In genomic region chr3:4994823-4995499, GRCh38 we compare ENCODE assay signal across 8 cellular contexts. TPM values are rescaled to one million over a fixed set of nuclear protein-coding genes. Genes with fewer than 3 reads are reported as not detected.
DNase-seq lines count a peak whose midpoint lies in the region; ATAC-seq, FAIRE-seq and TF ChIP-seq lines count a peak whose summit lies in the region.

No MANE protein-coding gene starts in this region.

- intact Hi-C loops in K562 (cut with micrococcal nuclease), result no loop called here

- in situ Hi-C loops in K562 (cut with MboI), result no loop called here

- H3K27me3 Mint-ChIP-seq in type B pancreatic cell, result peaks cover 8% of the 10 kb centered on the region

- H2AFZ ChIP-seq in K562 (ENCODE audit: low read depth, low read length), result peak overlapping the region; percentile 100

- peak in 1 of 2 experiments; percentile 30; a peak in 3 of 4 replicates for TF ChIP-seq RAD21 in K562 (CRISPR knock-in tag; conservative IDR thresholded peaks at IDR 0.05 in 1 of 2, IDR thresholded peaks at IDR 0.05 in 1 of 2)

- H3K4me3 Mint-ChIP-seq in type B pancreatic cell, result no peak overlapping the region

- no peaks in the 10 kb centered on the region for H3K36me3 ChIP-seq in K562 (ENCODE audit: control insufficient read depth, insufficient read depth, low read length)

- peaks cover 36 to 63% of the 10 kb centered on the region in 2 experiments for H3K4me1 ChIP-seq in K562 (replicated peaks in 1 of 2; ENCODE audit: control insufficient read depth in 2 of 2, insufficient read depth in 2 of 2, low read length in 2 of 2)

- H3K27ac Mint-ChIP-seq in type B pancreatic cell, result no peak overlapping the region

- peak overlapping the region; percentile 95 for H3K27ac ChIP-seq in K562 (ENCODE audit: extremely low read depth, low read depth, low read length)

- H4K20me1 ChIP-seq in K562 (replicated peaks; ENCODE audit: control insufficient read depth, insufficient read depth, low read length), result no peaks in the 10 kb centered on the region

- H3K27me3 ChIP-seq in K562 (ENCODE audit: control insufficient read depth in 2 of 2, insufficient read depth in 2 of 2, low read length in 2 of 2), result no peaks in the 10 kb centered on the region

- ATAC-seq in HG02938 (IDR thresholded peaks at IDR 0.05; ENCODE audit: unreplicated experiment), result peak; percentile 46
- ATAC-seq in K562, result peak; percentile 87
- ATAC-seq in left lobe of liver, result peak; percentile 18
- ATAC-seq in GM19328 (IDR thresholded peaks at IDR 0.05; ENCODE audit: unreplicated experiment), result no peak

- TF ChIP-seq CTCF in K562 (IDR thresholded peaks at IDR 0.05 in 2 of 3, conservative IDR thresholded peaks at IDR 0.05 in 1 of 3; ENCODE audit: insufficient read depth in 2 of 3, low read depth in 1 of 3, low read length in 3 of 3), result no peak
- TF ChIP-seq CTCF in type B pancreatic cell (conservative IDR thresholded peaks at IDR 0.05), result no peak

- H3K4me1 Mint-ChIP-seq in type B pancreatic cell (ENCODE audit: unreplicated experiment), result peaks cover 17% of the 10 kb centered on the region

- peak; percentile 82 for TF ChIP-seq POLR2A in K562 (conservative IDR thresholded peaks at IDR 0.05)

- CTCF ChIA-PET in K562 (lab: Yijun Ruan, JAX; ENCODE audit: low intra/inter-chr PET ratio), result interaction anchor here (0.9 to 1.0 kb wide), 2 partner anchors 34 to 128 kb away, joined by 3 read pairs; no protein-coding TSS in a partner anchor

- no peaks in the 10 kb centered on the region for H3K36me3 Mint-ChIP-seq in type B pancreatic cell

- BruUV-seq in K562 (replicated peaks; lab: Mats Ljungman, UMichigan), result no TSS peak

- no peaks in the 10 kb centered on the region for H3K79me2 ChIP-seq in K562 (ENCODE audit: control insufficient read depth, insufficient read depth, low read length)

- H3K4me3 ChIP-seq in K562, result no peak overlapping the region

- H3K9me3 Mint-ChIP-seq in type B pancreatic cell, result no peaks in the 10 kb centered on the region

- DNase-seq in GM04503 (ENCODE audit: low read depth) (peak; percentile 69), K562 (ENCODE audit: extremely low read depth in 1 of 4, low spot score in 3 of 4) (peak; percentile 76 to 94 (median 78)), left lobe of liver (ENCODE audit: low spot score) (no peak), type B pancreatic cell (ENCODE audit: extremely low spot score, unreplicated experiment) (peak; percentile 55), cerebellum (ENCODE audit: low spot score) (no peak), COLO668 (lab: John Stamatoyannopoulos, UW; ENCODE audit: unreplicated experiment) (no peak)

- no peaks in the 10 kb centered on the region for H3K9me1 ChIP-seq in K562 (ENCODE audit: control insufficient read depth, insufficient read depth, low read length)

- 18% methylated on average over 11 of the region's 11 CpGs for WGBS in K562 (ENCODE audit: insufficient coverage, low coverage, missing lambda C conversion rate)

- peak overlapping the region; percentile 63 for H3K4me2 ChIP-seq in K562 (ENCODE audit: insufficient read depth, low read length)

- TF ChIP-seq EP300 in K562 (IDR thresholded peaks at IDR 0.05; ENCODE audit: low read length), result peak; percentile 62

- FAIRE-seq in K562 (lab: Jason Lieb, UNC), result peak; percentile 88

- peak overlapping the region; percentile 84 to 91 for H3K9ac ChIP-seq in K562 (ENCODE audit: insufficient read depth in 1 of 2, low read depth in 2 of 2, low read length in 2 of 2)

- no peaks in the 10 kb centered on the region for H3K9me3 ChIP-seq in K562 (replicated peaks; ENCODE audit: control insufficient read depth, insufficient read depth, low read depth, low read length)

- POLR2A ChIA-PET in K562 (lab: Yijun Ruan, JAX), result interaction anchor here (0.6 to 6.4 kb wide), 13 partner anchors 8 to 265 kb away, joined by 3 to 85 read pairs (median 5); no protein-coding TSS in a partner anchor

TF ChIP-seq in K562, 482 proteins besides CTCF, POLR2A, EP300 and RAD21 (continues in another document):
- peak; percentile 54; the same call in 1 of the 2 replicates for TF ChIP-seq ZEB2 (IDR thresholded peaks at IDR 0.05)
- TF ChIP-seq U2AF2 (optimal IDR thresholded peaks at IDR 0.05; ENCODE audit: low read depth, low read length), result no peak
- TF ChIP-seq ZNF639 (CRISPR knock-in tag; conservative IDR thresholded peaks at IDR 0.05 in 1 of 2, IDR thresholded peaks at IDR 0.05 in 1 of 2), result 0 out of 4 replicates have a peak, but pooled peaks of 1 of the 2 experiments have one; percentile 19
- no peak for TF ChIP-seq CHD4 (IDR thresholded peaks at IDR 0.05; ENCODE audit: insufficient read depth, insufficient replicate concordance, low read depth, low read length, poor library complexity, severe bottlenecking)
- TF ChIP-seq ARID1B (IDR thresholded peaks at IDR 0.05), result peak; percentile 79
- TF ChIP-seq GTF2A2 (tag; IDR thresholded peaks at IDR 0.05), result peak; percentile 85
- peak; percentile 65; the same call in 1 of the 2 replicates for TF ChIP-seq TSHZ1 (CRISPR knock-in tag; IDR thresholded peaks at IDR 0.05)
- TF ChIP-seq ZNF354B (CRISPR knock-in tag; IDR thresholded peaks at IDR 0.05), result peak; percentile 14; the same call in 1 of the 2 replicates
- no peak for TF ChIP-seq ETV5 (CRISPR knock-in tag; IDR thresholded peaks at IDR 0.05; ENCODE audit: low read depth)
- peak; percentile 52; the same call in 1 of the 2 replicates for TF ChIP-seq PPARD (CRISPR knock-in tag; IDR thresholded peaks at IDR 0.05)
- peak; percentile 62; the same call in 1 of the 2 replicates for TF ChIP-seq ZNF224 (CRISPR knock-in tag; IDR thresholded peaks at IDR 0.05)

RNA-seq across cellular contexts. Expression of gene BHLHE40, which starts 15.7 kb away (rescaled TPM):
- 81.5 and 114 TPM in 2 replicates for total RNA-seq in K562 (2011; cell fraction: chromatin; rRNA removed; ENCODE audit: low replicate concordance)
- 100 and 103 TPM in 2 replicates for total RNA-seq in K562 (2011; cell fraction: nucleolus; rRNA removed)
- 92.4 and 99.8 TPM in 2 replicates for total RNA-seq in K562 (2011; cell fraction: nucleoplasm; rRNA removed)
- total RNA-seq in K562 (2014; rRNA removed) (38.7 and 44.5 TPM in 2 replicates), K562 (2014; rRNA removed; fragmentation: Illumina TruSeq; extraction: Trizol) (19.4 and 20.6 TPM in 2 replicates), K562 (2015; rRNA removed; fragmentation: Illumina TruSeq; extraction: Trizol) (27.7 and 27.8 TPM in 2 replicates), K562 (2021) (47.5 and 51.8 TPM in 2 replicates), left lobe of liver (26.4 TPM), type B pancreatic cell (ENCODE audit: low replicate concordance) (13.6 and 40.5 TPM in 2 replicates), cerebellum (6.5 TPM)
- polyA plus RNA-seq in K562 (2011; rRNA removed) (83.9 and 105 TPM in 2 replicates), K562 (2014; fragmentation: Illumina TruSeq; extraction: Trizol) (49.6 and 57.8 TPM in 2 replicates), K562 (2014; fragmentation: Nextera tagmentation; extraction: Ambion mirVana) (10 to 100 TPM; 12.0 to 24.3 TPM), K562 (2014; rRNA removed) (30.9 and 31.4 TPM in 2 replicates)
- 72.3 and 73.7 TPM in 2 replicates for polyA plus RNA-seq in K562 (2011; cell fraction: cytosol; rRNA removed)
- polyA plus RNA-seq in K562 (2011; cell fraction: nucleus; rRNA removed), result 144 and 202 TPM in 2 replicates
- 98.8 and 122 TPM in 2 replicates for polyA plus RNA-seq in K562 (2012)
- 76.2 and 78.0 TPM in 2 replicates for polyA minus RNA-seq in K562 (2011; rRNA and poly(A)+ RNA removed)
- 70.7 and 90.6 TPM in 2 replicates for polyA minus RNA-seq in K562 (2011; cell fraction: cytosol; rRNA and poly(A)+ RNA removed)
- polyA minus RNA-seq in K562 (2011; cell fraction: nucleus; rRNA and poly(A)+ RNA removed), result 122 and 139 TPM in 2 replicates

Comparison
In these comparisons a context has a peak if more than half of its experiments do, and no peak if none do; other contexts are left out.
1. DNase-seq: peak in GM04503 (single experiment), K562 (4 of 4) and type B pancreatic cell (single experiment); none in left lobe of liver (single experiment), cerebellum (single experiment) and COLO668 (single experiment).